ENCODE assay signal across 8 cellular contexts in genomic region chr9:32378496-32378895, GRCh38. TPM values are rescaled to one million over a fixed set of nuclear protein-coding genes. Genes with fewer than 3 reads are reported as not detected.
DNase-seq lines count a peak whose midpoint lies in the region; ATAC-seq and TF ChIP-seq lines count a peak whose summit lies in the region.

No MANE protein-coding gene starts in this region.

- peak; percentile 2 to 68 (median 37) for TF ChIP-seq CTCF in vagina (IDR thresholded peaks at IDR 0.05)

- no peak overlapping the region for H3K27ac ChIP-seq in effector memory CD4-positive, alpha-beta T cell (ENCODE audit: insufficient read depth, low read length, poor library complexity, severe bottlenecking)
- H3K27ac ChIP-seq in vagina: no peak overlapping the region

- H3K4me1 ChIP-seq in effector memory CD4-positive, alpha-beta T cell (ENCODE audit: control insufficient read depth, insufficient read depth, low read length, poor library complexity, severe bottlenecking): peaks cover 1% of the 10 kb centered on the region
- peaks cover 1% of the 10 kb centered on the region for H3K4me1 ChIP-seq in vagina

- no peaks in the 10 kb centered on the region for H3K9me3 ChIP-seq in effector memory CD4-positive, alpha-beta T cell (ENCODE audit: control insufficient read depth, low read length)
- no peaks in the 10 kb centered on the region for H3K9me3 ChIP-seq in vagina

- ATAC-seq in GM18858 (IDR thresholded peaks at IDR 0.05; ENCODE audit: unreplicated experiment): peak; percentile 76
- peak; percentile 59 for ATAC-seq in HG02970 (IDR thresholded peaks at IDR 0.05; ENCODE audit: low FRiP score, unreplicated experiment)

- no peaks in the 10 kb centered on the region for H3K36me3 ChIP-seq in effector memory CD4-positive, alpha-beta T cell (ENCODE audit: control insufficient read depth, insufficient read depth, low read length)
- H3K36me3 ChIP-seq in vagina: no peaks in the 10 kb centered on the region

- no peaks in the 10 kb centered on the region for H3K27me3 ChIP-seq in effector memory CD4-positive, alpha-beta T cell (replicated peaks; ENCODE audit: control insufficient read depth, insufficient read depth, low read length, poor library complexity, severe bottlenecking)
- H3K27me3 ChIP-seq in vagina: no peaks in the 10 kb centered on the region

- intact Hi-C loops in vagina (cut with DNase I): loop anchor here (5.0 kb wide), 1 partner anchor 49 kb away; no protein-coding TSS in a partner anchor

- no peak overlapping the region for H3K4me3 ChIP-seq in effector memory CD4-positive, alpha-beta T cell (ENCODE audit: insufficient read depth, low read depth, low read length, poor library complexity, severe bottlenecking)
- no peak overlapping the region for H3K4me3 ChIP-seq in vagina

- no peak for TF ChIP-seq POLR2A in vagina (IDR thresholded peaks at IDR 0.05)

- DNase-seq in CMK (ENCODE audit: low read depth): peak; percentile 61
- peak; percentile 80 for DNase-seq in NCI-H146 treated with DMSO at 0.1 percent for 48 hours (lab: John Stamatoyannopoulos, UW; ENCODE audit: unreplicated experiment)
- peak; percentile 26 for DNase-seq in T follicular helper cell (ENCODE audit: low read depth)
- DNase-seq in effector memory CD4-positive, alpha-beta T cell: peak in 2 of 3 donors; percentile 7 to 28
- peak; percentile 89 for DNase-seq in medulla oblongata (ENCODE audit: extremely low spot score)
- DNase-seq in vagina (ENCODE audit: extremely low spot score in 2 of 2): no peak

RNA-seq across cellular contexts. Expression of gene ACO1, which starts 5.9 kb away (rescaled TPM):
- 23.6 TPM for total RNA-seq in vagina

Comparison
In these comparisons a context has a peak if more than half of its experiments do, and no peak if none do; other contexts are left out.
1. DNase-seq: peak in CMK (single experiment), NCI-H146 treated with DMSO at 0.1 percent for 48 hours (single experiment), T follicular helper cell (single experiment), effector memory CD4-positive, alpha-beta T cell (2 of 3) and medulla oblongata (single experiment); none in vagina (0 of 2).